8 cellular contexts compared by ENCODE assay signal in the genomic region with DNA sequence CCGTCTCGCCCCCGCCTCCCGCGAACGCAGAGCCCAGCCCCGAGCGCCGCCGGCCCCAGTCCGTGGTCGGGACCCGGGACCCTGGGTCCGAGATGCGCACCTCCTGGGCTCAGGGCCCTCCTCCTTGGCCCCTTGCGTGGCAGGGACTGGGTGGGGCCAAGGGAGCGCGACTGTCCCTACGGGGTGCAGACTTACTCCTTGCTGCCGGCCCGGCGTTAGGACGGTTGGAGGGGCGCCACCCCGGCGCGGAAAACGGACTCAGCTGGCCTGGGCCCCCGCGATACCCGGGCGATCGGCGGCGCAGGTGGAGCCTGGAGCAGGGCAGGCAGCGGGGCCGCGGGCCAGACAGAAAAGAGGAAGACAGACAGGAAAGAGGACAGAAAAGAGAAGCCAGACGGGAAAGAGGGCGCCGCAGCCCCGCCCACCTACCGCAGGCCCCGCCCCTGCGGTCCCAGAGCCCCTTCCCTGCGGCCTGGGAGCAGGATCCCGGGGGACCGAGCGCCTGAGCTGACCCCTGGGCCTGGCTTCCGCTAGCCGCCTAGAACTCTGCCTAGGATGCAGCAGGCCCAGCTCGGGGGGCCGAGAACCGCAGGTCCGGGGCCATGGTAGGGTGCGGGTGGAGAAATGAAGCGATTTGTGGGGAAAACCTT. TPM values are rescaled to one million over a fixed set of nuclear protein-coding genes. Genes with fewer than 3 reads are reported as not detected.
DNase-seq lines count a peak whose midpoint lies in the region; ATAC-seq and TF ChIP-seq lines count a peak whose summit lies in the region.

A gene (minus strand): TSS at position 356 of the 650 bp plus-strand sequence. CDS start 1,502 bp downstream, outside the sequence.

- WGBS in hepatocyte (ENCODE audit: low lambda C conversion rate, missing lambda C conversion rate): 5% methylated on average over 46 of the region's 57 CpGs

- DNase-seq in AG04449 (ENCODE audit: low read depth, low spot score) (no peak), GM13977 (ENCODE audit: low spot score) (peak; percentile 69), NOMO-1 treated with dmso at 0.1 percent for 144 hours (lab: John Stamatoyannopoulos, UW; ENCODE audit: unreplicated experiment) (peak; percentile 73), amniotic epithelial cell (ENCODE audit: low read depth) (peak; percentile 22), hepatocyte (ENCODE audit: low spot score) (peak; percentile 63), retina (peak; percentile 75), NCI-H1930 (lab: John Stamatoyannopoulos, UW) (no peak)

- no peaks in the 10 kb centered on the region for H3K36me3 ChIP-seq in hepatocyte (replicated peaks; ENCODE audit: insufficient read depth, low read depth)

- H3K4me3 ChIP-seq in AG04449 (ENCODE audit: low read depth, low read length) (peak within 1 kb of the TSS; percentile 66), hepatocyte (peak within 1 kb of the TSS; percentile 88)

- H3K79me2 ChIP-seq in hepatocyte: no peaks in the 10 kb centered on the region

- CTCF ChIA-PET in AG04449 (lab: Yijun Ruan, JAX): interaction anchor here (1.4 kb wide), 1 partner anchor 62 kb away, joined by 3 read pairs; no protein-coding TSS in a partner anchor

- H4K20me1 ChIP-seq in hepatocyte (ENCODE audit: insufficient read depth, poor library complexity, severe bottlenecking): no peaks in the 10 kb centered on the region

- no peaks in the 10 kb centered on the region for H3K27me3 ChIP-seq in hepatocyte

- H3K4me1 ChIP-seq in hepatocyte (ENCODE audit: insufficient read depth): peaks cover 20% of the 10 kb centered on the region

- H3K4me2 ChIP-seq in hepatocyte: peak within 1 kb of the TSS; percentile 98

- POLR2A ChIA-PET in AG04449 (lab: Yijun Ruan, JAX): interaction anchor here (1.1 kb wide), 1 partner anchor 9 kb away, joined by 4 read pairs; no protein-coding TSS in a partner anchor

- no peak within 1 kb of the TSS for H3K27ac ChIP-seq in hepatocyte

- H3K9me2 ChIP-seq in hepatocyte (replicated peaks; ENCODE audit: insufficient read depth): no peaks in the 10 kb centered on the region

- H3K9me3 ChIP-seq in hepatocyte (ENCODE audit: low read depth): no peaks in the 10 kb centered on the region

- in situ Hi-C loops in GM13977 (cut with MboI; ENCODE audit: low pct_unique_long_range_greater_than_20kb, low sequenced_read_pairs, unreplicated experiment): no loop called here

- H2AFZ ChIP-seq in hepatocyte: peak within 1 kb of the TSS; percentile 99

- TF ChIP-seq CTCF in AG04449 (IDR thresholded peaks at IDR 0.05; ENCODE audit: insufficient read depth, low read length, missing control alignments) (no peak), GM13977 (IDR thresholded peaks at IDR 0.05; ENCODE audit: extremely low read depth, insufficient read depth, missing control alignments) (no peak), hepatocyte (IDR thresholded peaks at IDR 0.05; ENCODE audit: poor library complexity) (no peak)

- ATAC-seq in GM19395 (IDR thresholded peaks at IDR 0.05; ENCODE audit: unreplicated experiment): no peak

RNA-seq across cellular contexts. Expression of the gene that starts here (rescaled TPM):
- 10.1 and 15.5 TPM in 2 replicates for total RNA-seq in hepatocyte
- polyA plus RNA-seq in hepatocyte: 4.0 and 5.8 TPM in 2 replicates

Comparison
In these comparisons a context has a peak if more than half of its experiments do, and no peak if none do; other contexts are left out.
1. DNase-seq: peak in GM13977 (single experiment), NOMO-1 treated with dmso at 0.1 percent for 144 hours (single experiment), amniotic epithelial cell (single experiment), hepatocyte (single experiment) and retina (single experiment); none in AG04449 (single experiment) and NCI-H1930 (0 of 2).